8 cellular contexts compared by ENCODE assay signal in the genomic region with DNA sequence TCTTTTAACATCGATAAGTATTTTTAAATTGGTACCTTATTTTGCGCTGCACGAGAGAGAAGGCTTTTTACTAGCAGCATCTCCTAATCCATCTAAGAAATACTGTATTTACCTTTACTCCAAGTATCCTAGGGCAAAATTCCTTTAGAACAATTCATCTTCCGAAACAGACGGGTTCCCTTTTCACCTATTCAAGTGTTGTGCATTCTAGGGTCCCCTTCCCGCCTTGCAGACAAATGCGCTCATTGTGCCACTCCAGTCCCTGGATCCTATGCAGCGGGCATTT. TPM values are rescaled to one million over a fixed set of nuclear protein-coding genes. Genes with fewer than 3 reads are reported as not detected.
DNase-seq lines count a peak whose midpoint lies in the region; ATAC-seq and TF ChIP-seq lines count a peak whose summit lies in the region.

No MANE protein-coding gene starts in this region.

- WGBS in smooth muscle cell (ENCODE audit: low lambda C conversion rate): 34% methylated on average over 8 of the region's 8 CpGs

- peaks cover 34% of the 10 kb centered on the region for H3K79me2 ChIP-seq in smooth muscle cell (ENCODE audit: low read depth)

- no peak for DNase-seq in HL-60 (ENCODE audit: low read depth in 1 of 2, low spot score in 1 of 2)
- peak; percentile 47 for DNase-seq in WERI-Rb-1
- no peak for DNase-seq in glutamatergic neuron
- DNase-seq in smooth muscle cell (lab: John Stamatoyannopoulos, UW; ENCODE audit: unreplicated experiment): no peak
- no peak for DNase-seq in kidney tubule cell (ENCODE audit: low spot score)
- no peak for DNase-seq in amygdala (lab: John Stamatoyannopoulos, UW)
- no peak for DNase-seq in mucosa of gallbladder (ENCODE audit: low spot score)

- H3K36me3 Mint-ChIP-seq in glutamatergic neuron (ENCODE audit: unreplicated experiment): no peaks in the 10 kb centered on the region

- peak overlapping the region; percentile 78 for H3K4me3 ChIP-seq in HL-60 (replicated peaks; ENCODE audit: insufficient read depth, low read length)
- peak overlapping the region; percentile 67 for H3K4me3 ChIP-seq in WERI-Rb-1 (ENCODE audit: low read depth, low read length)
- H3K4me3 ChIP-seq in smooth muscle cell: peak overlapping the region; percentile 95

- H3F3A ChIP-seq in smooth muscle cell (ENCODE audit: low read depth): peaks cover 15% of the 10 kb centered on the region

- H3K27me3 Mint-ChIP-seq in glutamatergic neuron (ENCODE audit: unreplicated experiment): peaks cover 3% of the 10 kb centered on the region

- H3K36me3 ChIP-seq in WERI-Rb-1: peaks cover 21% of the 10 kb centered on the region
- H3K36me3 ChIP-seq in smooth muscle cell (ENCODE audit: low read depth): no peaks in the 10 kb centered on the region

- peak overlapping the region; percentile 92 for H2AFZ ChIP-seq in smooth muscle cell (ENCODE audit: low read depth)

- H3K4me1 ChIP-seq in smooth muscle cell (ENCODE audit: low read depth): peaks cover 13% of the 10 kb centered on the region

- peak overlapping the region; percentile 96 for H3K4me3 Mint-ChIP-seq in glutamatergic neuron (ENCODE audit: unreplicated experiment)

- peaks cover 34% of the 10 kb centered on the region for H4K20me1 ChIP-seq in smooth muscle cell (ENCODE audit: low read depth)

- TF ChIP-seq CTCF in HL-60 (IDR thresholded peaks at IDR 0.05; ENCODE audit: insufficient read depth, low read length): no peak
- TF ChIP-seq CTCF in WERI-Rb-1 (IDR thresholded peaks at IDR 0.05; ENCODE audit: low read depth, low read length): no peak
- TF ChIP-seq CTCF in glutamatergic neuron (IDR thresholded peaks at IDR 0.05; ENCODE audit: partially characterized antibody, unreplicated experiment): no peak
- no peak for TF ChIP-seq CTCF in smooth muscle cell (IDR thresholded peaks at IDR 0.05; ENCODE audit: borderline replicate concordance, insufficient read depth, poor library complexity, severe bottlenecking)

- H3K4me1 Mint-ChIP-seq in glutamatergic neuron (ENCODE audit: low read depth, unreplicated experiment): peaks cover 11% of the 10 kb centered on the region

- H3K27me3 ChIP-seq in HL-60 (ENCODE audit: insufficient read depth, poor library complexity, severe bottlenecking) (no peaks in the 10 kb centered on the region), WERI-Rb-1 (ENCODE audit: insufficient read depth, low read depth, severe bottlenecking) (no peaks in the 10 kb centered on the region), smooth muscle cell (ENCODE audit: low read depth) (no peaks in the 10 kb centered on the region)

- H3K9ac ChIP-seq in smooth muscle cell (ENCODE audit: low read depth): peak overlapping the region; percentile 98

- ATAC-seq in HG02763 (IDR thresholded peaks at IDR 0.05; ENCODE audit: unreplicated experiment): no peak

- H3K9me3 Mint-ChIP-seq in glutamatergic neuron (ENCODE audit: unreplicated experiment): peaks cover 9% of the 10 kb centered on the region

- peak overlapping the region; percentile 84 for H3K4me2 ChIP-seq in smooth muscle cell

- H3K9me3 ChIP-seq in WERI-Rb-1 (ENCODE audit: severe bottlenecking) (no peaks in the 10 kb centered on the region), smooth muscle cell (replicated peaks; ENCODE audit: low read depth) (no peaks in the 10 kb centered on the region)

- peak overlapping the region; percentile 72 for H3K27ac Mint-ChIP-seq in glutamatergic neuron (ENCODE audit: unreplicated experiment)

- H3K27ac ChIP-seq in HL-60 (replicated peaks) (peak overlapping the region; percentile 98), WERI-Rb-1 (peak overlapping the region; percentile 99), smooth muscle cell (ENCODE audit: low read depth) (peak overlapping the region; percentile 96)

RNA-seq across cellular contexts. Expression of a gene that starts 0.7 kb away (rescaled TPM):
- total RNA-seq in glutamatergic neuron (ENCODE audit: unreplicated experiment) (54.9 TPM), smooth muscle cell (37.6 and 39.3 TPM in 2 replicates), mucosa of gallbladder (37.4 TPM)
- polyA plus RNA-seq in smooth muscle cell: 12.3 and 12.7 TPM in 2 replicates
